20 cellular contexts compared by ENCODE assay signal in the genomic region with DNA sequence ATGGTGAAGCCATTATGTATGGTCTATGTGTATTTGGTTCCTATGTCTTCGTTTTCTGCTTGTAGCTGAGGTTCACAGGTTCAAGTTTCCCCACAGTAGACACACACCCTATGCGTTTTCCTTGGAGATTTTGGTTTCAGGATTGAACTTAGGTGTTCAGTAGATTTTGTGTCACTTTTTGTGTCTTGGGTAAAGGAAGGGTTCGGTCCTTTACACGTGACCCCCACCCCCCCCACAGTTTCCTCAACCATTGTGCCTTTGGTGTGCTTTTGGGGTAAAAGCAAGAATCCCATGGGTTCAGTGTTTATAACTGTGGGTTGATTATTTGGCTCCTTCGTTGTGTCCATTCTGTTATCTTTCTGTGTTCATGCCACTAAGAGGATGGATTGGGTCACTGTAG. TPM values are rescaled to one million over a fixed set of nuclear protein-coding genes. Genes with fewer than 3 reads are reported as not detected.
"Had no signal": no experiment of that assay in that cellular context is flagged by ENCODE, and none has a peak within 500 bp of the region (broad histone marks: within the 10 kb centered on the region; RNA-seq: fewer than 3 reads in every experiment).

No MANE protein-coding gene starts in this region.

RNA-seq across cellular contexts. Expression of gene POTEH, which starts 24.3 kb away (rescaled TPM):
- total RNA-seq: activated CD4-positive, alpha-beta memory T cell treated with anti-CD3 and anti-CD28 coated beads, Interleukin-2, amount 10 ng/mL, durations not matched to agents 7 days and 5 days; activated CD4-positive, alpha-beta T cell treated with anti-CD3 and anti-CD28 coated beads for 36 hours; activated CD4-positive, alpha-beta T cell treated with anti-CD3 and anti-CD28 coated beads, Interleukin-2, amount 10 ng/mL, durations not matched to agents 7 days and 5 days; activated CD8-positive, alpha-beta memory T cell treated with anti-CD3 and anti-CD28 coated beads, Interleukin-2, amount 10 ng/mL, durations not matched to agents 7 days and 5 days; activated CD8-positive, alpha-beta T cell treated with anti-CD3 and anti-CD28 coated beads, Interleukin-2, amount 10 ng/mL, durations not matched to agents 7 days and 5 days; activated naive CD4-positive, alpha-beta T cell treated with anti-CD3 and anti-CD28 coated beads for 36 hours; activated naive CD4-positive, alpha-beta T cell treated with anti-CD3 and anti-CD28 coated beads, Interleukin-2, amount 50 U/mL, for 72 hours; activated naive CD8-positive, alpha-beta T cell treated with anti-CD3 and anti-CD28 coated beads for 36 hours; activated T-helper 2 cell treated with anti-CD3 and anti-CD28 coated beads, Interferon-gamma antibody, Interleukin-2, Interleukin-4, amounts not matched to agents 10 μg/mL and 5 μg/mL and 100 μg/mL, durations not matched to agents 14 hours and 24 hours and 36 hours; adrenal gland; aorta; astrocyte; body of pancreas; breast epithelium; cardiac septum; T-cell; T-helper 1 cell treated with Interleukin-12 subunit alpha and Interleukin-12 subunit beta and Interleukin-4 antibody, amounts not matched to agents 30 ng/mL and 1 ng/mL, for 36 hours; T-helper 17 cell; T-helper 2 cell treated with Interferon-gamma antibody and Interleukin-4, amounts not matched to agents 100 ng/mL and 5 ng/mL, for 36 hours; WTC11 had no signal
